11 cellular contexts compared by ENCODE assay signal in genomic region chrX:37786666-37787337, GRCh38. TPM values are rescaled to one million over a fixed set of nuclear protein-coding genes. Genes with fewer than 3 reads are reported as not detected.
DNase-seq lines count a peak whose midpoint lies in the region; ATAC-seq and TF ChIP-seq lines count a peak whose summit lies in the region.
"Had no signal": no experiment of that assay in that cellular context is flagged by ENCODE, and none has a peak within 500 bp of the region (broad histone marks: within the 10 kb centered on the region; RNA-seq: fewer than 3 reads in every experiment).

No MANE protein-coding gene starts in this region.

- H3K4me3 Mint-ChIP-seq in stimulated activated memory B cell treated with anti-CD40 and anti-IgM and Interleukin-4, amounts not matched to agents 10 μg/mL and 1 μg/mL and 100 μg/mL, for 72 hours = peak overlapping the region; percentile 60

- H3K4me1 Mint-ChIP-seq in stimulated activated memory B cell treated with anti-CD40 and anti-IgM and Interleukin-4, amounts not matched to agents 10 μg/mL and 1 μg/mL and 100 μg/mL, for 72 hours = peaks cover 55% of the 10 kb centered on the region

- no peak for DNase-seq in activated CD4-positive, CD25-positive, alpha-beta regulatory T cell (lab: John Stamatoyannopoulos, UW)
- DNase-seq in NCI-H526 treated with DMSO at 0.1 percent for 48 hours (lab: John Stamatoyannopoulos, UW) = peak; percentile 38
- no peak for DNase-seq in NCI-H1105 treated with DMSO at 0.1 percent for 48 hours (lab: John Stamatoyannopoulos, UW)
- DNase-seq in GM03348 (ENCODE audit: low spot score) = no peak
- DNase-seq in omental fat pad (ENCODE audit: low spot score) = no peak
- DNase-seq: kidney had no signal

- H3K27ac Mint-ChIP-seq in stimulated activated memory B cell treated with anti-CD40 and anti-IgM and Interleukin-4, amounts not matched to agents 10 μg/mL and 1 μg/mL and 100 μg/mL, for 72 hours = peak overlapping the region; percentile 95

- ATAC-seq in activated CD4-positive, CD25-positive, alpha-beta regulatory T cell treated with anti-CD3 and anti-CD28 coated beads, Interleukin-2, amount 50 U/mL, for 24 hours = peak; percentile 64 to 65
- ATAC-seq in HG02798 (IDR thresholded peaks at IDR 0.05; ENCODE audit: poor library complexity, unreplicated experiment) = peak; percentile 83
- ATAC-seq in stimulated activated memory B cell treated with anti-CD40 and anti-IgM and Interleukin-4, amounts not matched to agents 10 μg/mL and 1 μg/mL and 100 μg/mL, for 72 hours = peak; percentile 94
- no peak for ATAC-seq in omental fat pad (ENCODE audit: low FRiP score)

- no peaks in the 10 kb centered on the region for H3K27me3 Mint-ChIP-seq in stimulated activated memory B cell treated with anti-CD40 and anti-IgM and Interleukin-4, amounts not matched to agents 10 μg/mL and 1 μg/mL and 100 μg/mL, for 72 hours

- TF ChIP-seq CTCF in omental fat pad (IDR thresholded peaks at IDR 0.05) = no peak

- peaks cover 33% of the 10 kb centered on the region for H3K36me3 Mint-ChIP-seq in stimulated activated memory B cell treated with anti-CD40 and anti-IgM and Interleukin-4, amounts not matched to agents 10 μg/mL and 1 μg/mL and 100 μg/mL, for 72 hours

- peaks cover 3% of the 10 kb centered on the region for H3K9me3 Mint-ChIP-seq in stimulated activated memory B cell treated with anti-CD40 and anti-IgM and Interleukin-4, amounts not matched to agents 10 μg/mL and 1 μg/mL and 100 μg/mL, for 72 hours

RNA-seq across cellular contexts. Expression of gene CYBB, which starts 6.9 kb away (rescaled TPM):
- 10 to 100 TPM; 47.3 to 71.9 (median 51.7) TPM for total RNA-seq in omental fat pad
- total RNA-seq: A172, bronchial epithelial cell had no signal
